1 cellular context compared by ENCODE assay signal in genomic region chr19:28401739-28402138, GRCh38.
TF ChIP-seq lines count a peak whose summit lies in the region.

No MANE protein-coding gene starts in this region.

TF ChIP-seq in GM23338, 12 proteins besides CTCF, POLR2A, EP300 and RAD21:
- no peak for TF ChIP-seq ZNF462 (CRISPR knock-in tag; IDR thresholded peaks at IDR 0.05)
- TF ChIP-seq CREB1 (CRISPR knock-in tag; IDR thresholded peaks at IDR 0.05; ENCODE audit: low read depth): no peak
- no peak for TF ChIP-seq NANOG (IDR thresholded peaks at IDR 0.05; ENCODE audit: borderline replicate concordance)
- TF ChIP-seq STAT1 (IDR thresholded peaks at IDR 0.05; ENCODE audit: unreplicated experiment): no peak
- TF ChIP-seq EZH2phosphoT487 (IDR thresholded peaks at IDR 0.05; ENCODE audit: unreplicated experiment): no peak
- no peak for TF ChIP-seq EZH2 (IDR thresholded peaks at IDR 0.05; ENCODE audit: low read depth, unreplicated experiment)
- TF ChIP-seq ZNF114 (CRISPR knock-in tag; IDR thresholded peaks at IDR 0.05): no peak
- no peak for TF ChIP-seq JUNB (IDR thresholded peaks at IDR 0.05; ENCODE audit: unreplicated experiment)
- no peak for TF ChIP-seq ZNF331 (CRISPR knock-in tag; IDR thresholded peaks at IDR 0.05; ENCODE audit: low read depth)
- no peak for TF ChIP-seq ETS1 (IDR thresholded peaks at IDR 0.05)
- no peak for TF ChIP-seq POLR2AphosphoS5 (IDR thresholded peaks at IDR 0.05; ENCODE audit: low read depth)
- no peak for TF ChIP-seq REST (IDR thresholded peaks at IDR 0.05; ENCODE audit: unreplicated experiment)
